In the genomic region with DNA sequence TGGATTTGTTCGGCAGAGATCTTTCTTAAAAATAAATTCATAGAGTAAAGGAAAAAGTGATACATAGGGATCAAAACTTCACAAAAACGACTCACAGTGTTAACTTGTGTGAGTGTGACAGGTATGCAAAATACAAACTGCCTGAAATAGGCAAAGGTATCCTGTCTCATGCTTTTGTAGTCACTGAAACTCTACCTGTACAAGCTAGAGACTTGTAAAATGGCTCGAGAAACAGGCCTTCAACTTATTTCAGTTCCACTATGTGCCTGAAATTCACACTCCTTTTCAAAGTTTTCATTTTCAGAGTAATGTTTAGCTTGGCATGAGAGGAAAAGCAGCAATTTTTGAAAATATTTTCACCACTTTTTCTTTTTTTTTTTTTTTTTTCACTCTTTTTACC, we compare ENCODE assay signal across 17 cellular contexts.
DNase-seq lines count a peak whose midpoint lies in the region; ATAC-seq and TF ChIP-seq lines count a peak whose summit lies in the region.
"Had no signal": no experiment of that assay in that cellular context is flagged by ENCODE, and none has a peak within 500 bp of the region (broad histone marks: within the 10 kb centered on the region; RNA-seq: fewer than 3 reads in every experiment).

No MANE protein-coding gene starts in this region.

- CTCF ChIA-PET in naive thymus-derived CD4-positive, alpha-beta T cell (lab: Charles Lee) = no interaction called here

- H3K4me1 ChIP-seq in HUES6 (ENCODE audit: control insufficient read depth, insufficient read depth, low read length) (peaks cover 5% of the 10 kb centered on the region; the same call in 1 of the 2 replicates), thoracic aorta (ENCODE audit: control insufficient read depth in 1 of 2, low read depth in 2 of 2) (peaks cover 6 to 17% of the 10 kb centered on the region in 2 donors)
- no peaks in the 10 kb centered on the region for H3K4me1 ChIP-seq in naive thymus-derived CD4-positive, alpha-beta T cell (ENCODE audit: control insufficient read depth in 2 of 2, insufficient read depth in 2 of 2, low read length in 2 of 2)
- H3K4me1 ChIP-seq: A549, Caco-2 had no signal

- no peaks in the 10 kb centered on the region for H3K9me3 Mint-ChIP-seq in chondrocyte (ENCODE audit: low read depth)
- H3K9me3 Mint-ChIP-seq in activated T-helper 1 cell treated with anti-CD3 and anti-CD28 coated beads, Interleukin-12 subunit alpha, Interleukin-12 subunit beta, Interleukin-2, Interleukin-4 antibody, amounts not matched to agents 30 ng/mL and 10 ng/mL and 1 ng/mL, durations not matched to agents 14 hours and 24 hours and 36 hours = no peaks in the 10 kb centered on the region
- no peaks in the 10 kb centered on the region for H3K9me3 Mint-ChIP-seq in naive thymus-derived CD4-positive, alpha-beta T cell
- H3K9me3 Mint-ChIP-seq: CD4-positive, alpha-beta T cell; H9; IgD-negative memory B cell had no signal

- no peak for DNase-seq in chondrocyte (ENCODE audit: low spot score)
- no peak for DNase-seq in thoracic aorta (ENCODE audit: low spot score)
- no peak for DNase-seq in activated T-helper 1 cell treated with anti-CD3 and anti-CD28 coated beads, Interleukin-12 subunit alpha, Interleukin-12 subunit beta, Interleukin-2, Interleukin-4 antibody, amounts not matched to agents 30 ng/mL and 10 ng/mL and 1 ng/mL, durations not matched to agents 14 hours and 24 hours and 36 hours (ENCODE audit: low spot score)
- no peak for DNase-seq in naive thymus-derived CD4-positive, alpha-beta T cell
- DNase-seq: AML-193; Caco-2; CD4-positive, alpha-beta T cell; H9; KBM-7 had no signal

- TF ChIP-seq CTCF in chondrocyte (IDR thresholded peaks at IDR 0.05) (no peak), thoracic aorta (IDR thresholded peaks at IDR 0.05) (no peak)

- POLR2A ChIA-PET in naive thymus-derived CD4-positive, alpha-beta T cell (lab: Charles Lee) = no interaction called here

- H3K9ac ChIP-seq in HUES6 (ENCODE audit: low read length) = no peak overlapping the region

- H3K4me1 Mint-ChIP-seq in chondrocyte (ENCODE audit: low read depth) = peaks cover 15% of the 10 kb centered on the region
- H3K4me1 Mint-ChIP-seq in activated T-helper 1 cell treated with anti-CD3 and anti-CD28 coated beads, Interleukin-12 subunit alpha, Interleukin-12 subunit beta, Interleukin-2, Interleukin-4 antibody, amounts not matched to agents 30 ng/mL and 10 ng/mL and 1 ng/mL, durations not matched to agents 14 hours and 24 hours and 36 hours (ENCODE audit: low read depth) = no peaks in the 10 kb centered on the region
- no peaks in the 10 kb centered on the region for H3K4me1 Mint-ChIP-seq in naive thymus-derived CD4-positive, alpha-beta T cell

- no peak overlapping the region for H3K4me3 Mint-ChIP-seq in chondrocyte (ENCODE audit: unreplicated experiment)
- no peak overlapping the region for H3K4me3 Mint-ChIP-seq in activated T-helper 1 cell treated with anti-CD3 and anti-CD28 coated beads, Interleukin-12 subunit alpha, Interleukin-12 subunit beta, Interleukin-2, Interleukin-4 antibody, amounts not matched to agents 30 ng/mL and 10 ng/mL and 1 ng/mL, durations not matched to agents 14 hours and 24 hours and 36 hours
- no peak overlapping the region for H3K4me3 Mint-ChIP-seq in naive thymus-derived CD4-positive, alpha-beta T cell
- H3K4me3 Mint-ChIP-seq: CD4-positive, alpha-beta T cell; H9; IgD-negative memory B cell had no signal

- intact Hi-C loops in activated T-helper 1 cell treated with anti-CD3 and anti-CD28 coated beads, Interleukin-12 subunit alpha, Interleukin-12 subunit beta, Interleukin-2, Interleukin-4 antibody, amounts not matched to agents 30 ng/mL and 10 ng/mL and 1 ng/mL, durations not matched to agents 14 hours and 24 hours and 36 hours (cut with micrococcal nuclease) = no loop called here
- intact Hi-C loops in naive thymus-derived CD4-positive, alpha-beta T cell (cut with micrococcal nuclease) = no loop called here

- H3K36me3 ChIP-seq in HUES6 (ENCODE audit: control insufficient read depth, insufficient read depth, low read length) (no peaks in the 10 kb centered on the region), thoracic aorta (no peaks in the 10 kb centered on the region)
- H3K36me3 ChIP-seq in naive thymus-derived CD4-positive, alpha-beta T cell (ENCODE audit: control insufficient read depth in 2 of 3, insufficient read depth in 3 of 3, low read length in 3 of 3) = no peaks in the 10 kb centered on the region

- peak; percentile 71 for ATAC-seq in GM18867 (IDR thresholded peaks at IDR 0.05; ENCODE audit: unreplicated experiment)
- no peak for ATAC-seq in thoracic aorta (ENCODE audit: insufficient number of reproducible peaks, low FRiP score, low read depth)
- ATAC-seq in naive thymus-derived CD4-positive, alpha-beta T cell = no peak
- no peak for ATAC-seq in HG02852 (IDR thresholded peaks at IDR 0.05; ENCODE audit: unreplicated experiment)
- ATAC-seq: A549, HepG2 had no signal

- no peaks in the 10 kb centered on the region for H3K27me3 Mint-ChIP-seq in chondrocyte (ENCODE audit: low read depth)
- no peaks in the 10 kb centered on the region for H3K27me3 Mint-ChIP-seq in activated T-helper 1 cell treated with anti-CD3 and anti-CD28 coated beads, Interleukin-12 subunit alpha, Interleukin-12 subunit beta, Interleukin-2, Interleukin-4 antibody, amounts not matched to agents 30 ng/mL and 10 ng/mL and 1 ng/mL, durations not matched to agents 14 hours and 24 hours and 36 hours (ENCODE audit: insufficient read depth)
- H3K27me3 Mint-ChIP-seq in naive thymus-derived CD4-positive, alpha-beta T cell = no peaks in the 10 kb centered on the region
- H3K27me3 Mint-ChIP-seq: CD4-positive, alpha-beta T cell; IgD-negative memory B cell had no signal

- H3K4me3 ChIP-seq in HUES6 (ENCODE audit: low read depth, low read length) (no peak overlapping the region), thoracic aorta (peak overlapping the region; percentile 25)
- no peak overlapping the region for H3K4me3 ChIP-seq in naive thymus-derived CD4-positive, alpha-beta T cell (ENCODE audit: low read length)
- H3K4me3 ChIP-seq: A549 had no signal

- peaks cover 11% of the 10 kb centered on the region for H3K36me3 Mint-ChIP-seq in chondrocyte (ENCODE audit: low read depth)
- H3K36me3 Mint-ChIP-seq in activated T-helper 1 cell treated with anti-CD3 and anti-CD28 coated beads, Interleukin-12 subunit alpha, Interleukin-12 subunit beta, Interleukin-2, Interleukin-4 antibody, amounts not matched to agents 30 ng/mL and 10 ng/mL and 1 ng/mL, durations not matched to agents 14 hours and 24 hours and 36 hours (ENCODE audit: low read depth) = peaks cover 6% of the 10 kb centered on the region
- peaks cover 0 to 12% (median 0%) of the 10 kb centered on the region in 5 donors for H3K36me3 Mint-ChIP-seq in naive thymus-derived CD4-positive, alpha-beta T cell

- H3K27ac Mint-ChIP-seq in chondrocyte (ENCODE audit: unreplicated experiment) = peak overlapping the region; percentile 8
- H3K27ac Mint-ChIP-seq in activated T-helper 1 cell treated with anti-CD3 and anti-CD28 coated beads, Interleukin-12 subunit alpha, Interleukin-12 subunit beta, Interleukin-2, Interleukin-4 antibody, amounts not matched to agents 30 ng/mL and 10 ng/mL and 1 ng/mL, durations not matched to agents 14 hours and 24 hours and 36 hours = no peak overlapping the region
- H3K27ac Mint-ChIP-seq in naive thymus-derived CD4-positive, alpha-beta T cell = no peak overlapping the region
- H3K27ac Mint-ChIP-seq: CD4-positive, alpha-beta T cell; IgD-negative memory B cell had no signal

- H3K27ac ChIP-seq in HUES6 (ENCODE audit: low read depth, low read length) (0 out of 2 replicates have a peak overlapping the region, but pooled peaks have one; percentile 2), thoracic aorta (no peak overlapping the region)
- H3K27ac ChIP-seq in naive thymus-derived CD4-positive, alpha-beta T cell (ENCODE audit: low read depth, low read length) = no peak overlapping the region
- H3K27ac ChIP-seq: 22Rv1, A549, C4-2B had no signal

- H3K27me3 ChIP-seq in HUES6 (ENCODE audit: control insufficient read depth, insufficient read depth, low read length) (no peaks in the 10 kb centered on the region), thoracic aorta (replicated peaks; ENCODE audit: insufficient read depth) (no peaks in the 10 kb centered on the region)
- H3K27me3 ChIP-seq in naive thymus-derived CD4-positive, alpha-beta T cell (ENCODE audit: control insufficient read depth in 2 of 2, insufficient read depth in 2 of 2, low read length in 2 of 2) = no peaks in the 10 kb centered on the region

- H3K9me3 ChIP-seq in HUES6 (ENCODE audit: control insufficient read depth, insufficient read depth, low read depth, low read length) (no peaks in the 10 kb centered on the region), thoracic aorta (no peaks in the 10 kb centered on the region)
- no peaks in the 10 kb centered on the region for H3K9me3 ChIP-seq in naive thymus-derived CD4-positive, alpha-beta T cell (ENCODE audit: control insufficient read depth in 2 of 3, low read length in 3 of 3)
- H3K9me3 ChIP-seq: A549, Caco-2 had no signal
